ENCODE assay signal across 25 cellular contexts in the genomic region with DNA sequence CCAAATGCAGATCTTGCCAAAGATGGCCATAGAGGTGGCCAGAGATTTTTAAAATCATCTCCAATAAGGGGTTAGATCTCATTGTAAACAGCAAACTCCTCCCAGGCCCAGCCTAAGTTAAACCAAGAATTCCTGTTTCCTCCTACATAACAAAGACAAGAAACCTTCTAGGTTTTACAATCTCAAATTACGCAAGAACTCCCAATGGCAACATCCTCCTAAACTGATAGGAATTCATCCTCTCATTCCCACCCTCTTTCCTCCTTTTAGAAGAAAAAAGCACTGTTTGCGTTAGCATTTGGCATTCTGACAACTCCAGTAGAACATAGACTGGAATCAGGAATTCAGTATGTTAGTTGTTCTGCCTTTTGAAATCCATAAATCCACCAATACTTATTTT. TPM values are rescaled to one million over a fixed set of nuclear protein-coding genes. Genes with fewer than 3 reads are reported as not detected.
DNase-seq lines count a peak whose midpoint lies in the region; ATAC-seq and TF ChIP-seq lines count a peak whose summit lies in the region.
"Had no signal": no experiment of that assay in that cellular context is flagged by ENCODE, and none has a peak within 500 bp of the region (broad histone marks: within the 10 kb centered on the region; RNA-seq: fewer than 3 reads in every experiment).

No MANE protein-coding gene starts in this region.

- H3K4me3 ChIP-seq in choroid plexus epithelial cell (ENCODE audit: low read depth, low read length), result no peak overlapping the region
- H3K4me3 ChIP-seq in iPS-20b (ENCODE audit: low read length), result peak overlapping the region; percentile 52
- H3K4me3 ChIP-seq in suprapubic skin, result no peak overlapping the region
- H3K4me3 ChIP-seq: BLaER1 treated with 17β-estradiol and CSF1 and Interleukin-3, amounts not matched to agents 10 nM and 100 nM; left lung; pancreas; skin epidermis; tibial nerve had no signal

- no peak for DNase-seq in HFFc6
- DNase-seq in choroid plexus epithelial cell (ENCODE audit: low read depth), result peak; percentile 50
- no peak for DNase-seq in suprapubic skin (ENCODE audit: low spot score in 2 of 2)
- DNase-seq in stimulated activated CD4-positive, alpha-beta T cell treated with anti-CD3 and anti-CD28 coated beads, Interleukin-4, amount 100 ng/mL, for 1 hour, result no peak
- no peak for DNase-seq in nucleus accumbens (lab: John Stamatoyannopoulos, UW)
- DNase-seq: activated CD4-positive, alpha-beta memory T cell treated with anti-CD3 and anti-CD28 coated beads, Interleukin-2, amount 10 ng/mL, durations not matched to agents 7 days and 5 days; activated naive CD4-positive, alpha-beta T cell treated with anti-CD3 and anti-CD28 coated beads, Interleukin-2, amount 50 U/mL, for 16 hours; activated T-cell treated with anti-CD3 and anti-CD28 coated beads, Interleukin-2, amount 50 U/mL, for 4 hours; DMS 273 treated with DMSO at 0.1 percent for 48 hours; hypothalamus; left lung; NCI-H1694 treated with DMSO at 0.1 percent for 48 hours; NCI-H446 treated with DMSO at 0.1 percent for 48 hours; pancreas had no signal

- no peak for TF ChIP-seq CTCF in HFFc6 (IDR thresholded peaks at IDR 0.05)
- no peak for TF ChIP-seq CTCF in choroid plexus epithelial cell (conservative IDR thresholded peaks at IDR 0.05; ENCODE audit: low read depth, low read length)
- TF ChIP-seq CTCF in suprapubic skin (IDR thresholded peaks at IDR 0.05), result no peak

- TF ChIP-seq POLR2A in suprapubic skin (IDR thresholded peaks at IDR 0.05), result no peak

- H3K9ac ChIP-seq in iPS-20b (ENCODE audit: low read depth, low read length), result peak overlapping the region; percentile 51; the same call in 1 of the 2 replicates
- H3K9ac ChIP-seq: BLaER1 treated with 17β-estradiol and CSF1 and Interleukin-3, amounts not matched to agents 10 nM and 100 nM had no signal

- H3K9me3 Mint-ChIP-seq in HFFc6, result no peaks in the 10 kb centered on the region
- H3K9me3 Mint-ChIP-seq: activated CD4-positive, alpha-beta memory T cell treated with anti-CD3 and anti-CD28 coated beads, Interleukin-2, amount 10 ng/mL, durations not matched to agents 7 days and 5 days; activated T-cell treated with anti-CD3 and anti-CD28 coated beads, Interleukin-2, amount 50 U/mL, for 4 hours; brain had no signal

- H3K27ac Mint-ChIP-seq in HFFc6, result 0 out of 2 replicates have a peak overlapping the region, but pooled peaks have one; percentile 8
- H3K27ac Mint-ChIP-seq: activated CD4-positive, alpha-beta memory T cell treated with anti-CD3 and anti-CD28 coated beads, Interleukin-2, amount 10 ng/mL, durations not matched to agents 7 days and 5 days had no signal

- peaks cover 17% of the 10 kb centered on the region; the same call in 1 of the 2 replicates for H3K36me3 Mint-ChIP-seq in HFFc6 (ENCODE audit: low read depth)

- H3K27ac ChIP-seq in iPS-20b (ENCODE audit: low read length), result peak overlapping the region; percentile 74
- peak overlapping the region; percentile 32 for H3K27ac ChIP-seq in suprapubic skin
- H3K27ac ChIP-seq: BLaER1 treated with 17β-estradiol and CSF1 and Interleukin-3, amounts not matched to agents 10 nM and 100 nM; tibial nerve had no signal

- no peaks in the 10 kb centered on the region for H3K4me1 Mint-ChIP-seq in HFFc6 (ENCODE audit: low read depth)

- H3K27me3 Mint-ChIP-seq in HFFc6 (ENCODE audit: insufficient read depth), result no peaks in the 10 kb centered on the region
- H3K27me3 Mint-ChIP-seq: activated CD4-positive, alpha-beta memory T cell treated with anti-CD3 and anti-CD28 coated beads, Interleukin-2, amount 10 ng/mL, durations not matched to agents 7 days and 5 days; brain had no signal

- ATAC-seq in esophagus mucosa (no peak), HG02938 (IDR thresholded peaks at IDR 0.05; ENCODE audit: unreplicated experiment) (no peak)
- ATAC-seq: activated T-cell treated with anti-CD3 and anti-CD28 coated beads, Interleukin-2, amount 50 U/mL, for 4 hours had no signal

- WGBS in suprapubic skin, result 73% methylated on average over 2 of the region's 2 CpGs

- no peak overlapping the region for H3K4me3 Mint-ChIP-seq in HFFc6
- H3K4me3 Mint-ChIP-seq: activated CD4-positive, alpha-beta memory T cell treated with anti-CD3 and anti-CD28 coated beads, Interleukin-2, amount 10 ng/mL, durations not matched to agents 7 days and 5 days; activated T-cell treated with anti-CD3 and anti-CD28 coated beads, Interleukin-2, amount 50 U/mL, for 4 hours had no signal

- H3K4me1 ChIP-seq in iPS-20b (ENCODE audit: insufficient read depth, low read length), result peaks cover 44% of the 10 kb centered on the region
- peaks cover 20% of the 10 kb centered on the region for H3K4me1 ChIP-seq in suprapubic skin
- H3K4me1 ChIP-seq: left lung, tibial nerve had no signal

- H3K27me3 ChIP-seq in iPS-20b (ENCODE audit: insufficient read depth, low read length), result no peaks in the 10 kb centered on the region
- no peaks in the 10 kb centered on the region for H3K27me3 ChIP-seq in suprapubic skin
- H3K27me3 ChIP-seq: BLaER1 treated with 17β-estradiol and CSF1 and Interleukin-3, amounts not matched to agents 10 nM and 100 nM; left lung; pancreas; tibial nerve had no signal

- H3K36me3 ChIP-seq in iPS-20b (ENCODE audit: insufficient read depth, low read depth, low read length), result peaks cover 93% of the 10 kb centered on the region
- peaks cover 59% of the 10 kb centered on the region for H3K36me3 ChIP-seq in suprapubic skin

- no peak for TF ChIP-seq EP300 in suprapubic skin (IDR thresholded peaks at IDR 0.05)

- H3K9me3 ChIP-seq in iPS-20b (ENCODE audit: insufficient read depth, low read depth, low read length) (no peaks in the 10 kb centered on the region), suprapubic skin (no peaks in the 10 kb centered on the region)
- H3K9me3 ChIP-seq: BLaER1 treated with 17β-estradiol and CSF1 and Interleukin-3, amounts not matched to agents 10 nM and 100 nM; left lung; pancreas; tibial nerve had no signal

RNA-seq across cellular contexts. Expression of gene PROSER1, which starts 14.6 kb away (rescaled TPM):
- total RNA-seq in HFFc6 (2021; fragmentation: NEBNext Ultra II Directional; extraction: Animal tissue kit (Norgen Biotek cat#: 25700)), result 10 to 100 TPM; 15.2 to 19.6 (median 18.3) TPM
- total RNA-seq in suprapubic skin (10 to 100 TPM; 18.3 to 85.9 (median 28.2) TPM), esophagus mucosa (19.6 TPM)

RNA-seq across cellular contexts. Expression of gene NHLRC3, which starts 14.9 kb away (rescaled TPM):
- 1 to 10 TPM; 7.3 to 9.6 (median 7.8) TPM for total RNA-seq in HFFc6 (2021; fragmentation: NEBNext Ultra II Directional; extraction: Animal tissue kit (Norgen Biotek cat#: 25700))
- 10 to 100 TPM in 2 of 4 donors, 1 to 10 TPM in 2; 5.9 to 24.5 (median 11.1) TPM for total RNA-seq in suprapubic skin
- 7.6 TPM for total RNA-seq in esophagus mucosa

RNA-seq across cellular contexts. Expression of gene STOML3, which starts 32.7 kb away (rescaled TPM):
- not detected for total RNA-seq in HFFc6 (2021; fragmentation: NEBNext Ultra II Directional; extraction: Animal tissue kit (Norgen Biotek cat#: 25700))
- total RNA-seq in suprapubic skin (not detected), esophagus mucosa (not detected)
- total RNA-seq: activated CD4-positive, alpha-beta memory T cell treated with anti-CD3 and anti-CD28 coated beads, Interleukin-2, amount 10 ng/mL, durations not matched to agents 7 days and 5 days; activated T-cell treated with anti-CD3 and anti-CD28 coated beads, Interleukin-2, amount 50 U/mL, for 4 hours; dermis microvascular lymphatic vessel endothelial cell; fibroblast of lung; HT-29; myocyte; pancreas; tibial nerve had no signal
